22 cellular contexts compared by ENCODE assay signal in genomic region chr2:85457043-85457442, GRCh38. TPM values are rescaled to one million over a fixed set of nuclear protein-coding genes. Genes with fewer than 3 reads are reported as not detected.
DNase-seq lines count a peak whose midpoint lies in the region; ATAC-seq and TF ChIP-seq lines count a peak whose summit lies in the region.
"Had no signal": no experiment of that assay in that cellular context is flagged by ENCODE, and none has a peak within 500 bp of the region (broad histone marks: within the 10 kb centered on the region; RNA-seq: fewer than 3 reads in every experiment).

No MANE protein-coding gene starts in this region.

- H3K27ac ChIP-seq in HCT116 (ENCODE audit: low read depth, low read length): peak overlapping the region; percentile 85
- peak overlapping the region; percentile 90 for H3K27ac ChIP-seq in RWPE1
- H3K27ac ChIP-seq in epithelial cell of prostate: peak overlapping the region; percentile 57
- H3K27ac ChIP-seq: BLaER1 treated with 17β-estradiol and CSF1 and Interleukin-3, amounts not matched to agents 10 nM and 100 nM; KMS-11; SK-N-MC had no signal

- H2AFZ ChIP-seq in HCT116 (ENCODE audit: low read depth, low read length, poor library complexity, severe bottlenecking): no peak overlapping the region

- BruUV-seq in HCT116 (replicated peaks; lab: Mats Ljungman, UMichigan): TSS peak; percentile 35

- H3K9me3 Mint-ChIP-seq in progenitor cell of endocrine pancreas (ENCODE audit: low read depth): peaks cover 5% of the 10 kb centered on the region
- H3K9me3 Mint-ChIP-seq: CD4-positive, alpha-beta T cell had no signal

- H3K27me3 ChIP-seq in HCT116 (ENCODE audit: insufficient read depth, low read length): no peaks in the 10 kb centered on the region
- H3K27me3 ChIP-seq: BLaER1 treated with 17β-estradiol and CSF1 and Interleukin-3, amounts not matched to agents 10 nM and 100 nM had no signal

- H3K36me3 ChIP-seq in HCT116 (ENCODE audit: control insufficient read depth in 1 of 2, insufficient read depth in 2 of 2, low read length in 2 of 2): no peaks in the 10 kb centered on the region
- H3K36me3 ChIP-seq: BLaER1 treated with 17β-estradiol and CSF1 and Interleukin-3, amounts not matched to agents 10 nM and 100 nM had no signal

- no peaks in the 10 kb centered on the region for H3K27me3 Mint-ChIP-seq in progenitor cell of endocrine pancreas
- H3K27me3 Mint-ChIP-seq: CD4-positive, alpha-beta T cell had no signal

- no peak for TF ChIP-seq RAD21 in HCT116 (IDR thresholded peaks at IDR 0.05; ENCODE audit: low read depth)

- no peaks in the 10 kb centered on the region for H3K36me3 Mint-ChIP-seq in progenitor cell of endocrine pancreas (ENCODE audit: insufficient read depth)

- H4K20me1 ChIP-seq in HCT116 (ENCODE audit: insufficient read depth): no peaks in the 10 kb centered on the region
- H4K20me1 ChIP-seq: BLaER1 treated with 17β-estradiol and CSF1 and Interleukin-3, amounts not matched to agents 10 nM and 100 nM had no signal

- POLR2A ChIA-PET in HCT116 (lab: Charles Lee) (interaction anchor here (1.4 to 4.5 kb wide), 6 partner anchors 11 to 89 kb away, joined by 3 to 23 read pairs (median 10); partner anchors contain the start of gene MAT2A), RWPE1 (lab: Yijun Ruan, JAX; ENCODE audit: low non-redundant PET) (no interaction called here)

- in situ Hi-C loops in KBM-7 (cut with MboI; ENCODE audit: low pct_unique_long_range_greater_than_20kb, low sequenced_read_pairs): no loop called here

- peak overlapping the region; percentile 75 for H3K4me2 ChIP-seq in HCT116 (ENCODE audit: low read length)
- H3K4me2 ChIP-seq: BLaER1 treated with 17β-estradiol and CSF1 and Interleukin-3, amounts not matched to agents 10 nM and 100 nM; KMS-11 had no signal

- H3K4me3 ChIP-seq in HCT116 (replicated peaks in 1 of 2; ENCODE audit: low read depth in 1 of 2, low read length in 2 of 2): no peak overlapping the region
- H3K4me3 ChIP-seq: BLaER1 treated with 17β-estradiol and CSF1 and Interleukin-3, amounts not matched to agents 10 nM and 100 nM; SK-N-MC had no signal

- no peak overlapping the region for H3K4me3 Mint-ChIP-seq in progenitor cell of endocrine pancreas (ENCODE audit: low read depth)
- H3K4me3 Mint-ChIP-seq: CD4-positive, alpha-beta T cell had no signal

- intact Hi-C loops in HCT116 (cut with micrococcal nuclease): no loop called here

- H3K79me2 ChIP-seq in HCT116 (ENCODE audit: insufficient read depth, low read length): no peaks in the 10 kb centered on the region

- H3K9me3 ChIP-seq in HCT116 (ENCODE audit: control insufficient read depth in 1 of 2, insufficient read depth in 1 of 2, low read depth in 1 of 2, low read length in 2 of 2): no peaks in the 10 kb centered on the region

- TF ChIP-seq POLR2A in HCT116 (IDR thresholded peaks at IDR 0.05; ENCODE audit: borderline replicate concordance, extremely low read depth, insufficient read depth, insufficient read length): no peak

- peaks cover 23% of the 10 kb centered on the region for H3K4me1 Mint-ChIP-seq in progenitor cell of endocrine pancreas (ENCODE audit: low read depth)

- H3K27ac Mint-ChIP-seq in progenitor cell of endocrine pancreas: peak overlapping the region; percentile 88
- H3K27ac Mint-ChIP-seq: CD4-positive, alpha-beta T cell had no signal

- peaks cover 58 to 66% of the 10 kb centered on the region in 2 experiments for H3K4me1 ChIP-seq in HCT116 (ENCODE audit: control insufficient read depth in 1 of 2, insufficient read depth in 2 of 2, low read length in 2 of 2)

- RAD21 ChIA-PET in HCT116 (lab: Charles Lee; ENCODE audit: low non-redundant PET in 1 of 2, low total read pairs in 2 of 2, uncharacterized antibody in 2 of 2, unreplicated experiment in 2 of 2): no interaction called here

- H3K9ac ChIP-seq in HCT116 (ENCODE audit: low read length): no peak overlapping the region
- H3K9ac ChIP-seq: BLaER1 treated with 17β-estradiol and CSF1 and Interleukin-3, amounts not matched to agents 10 nM and 100 nM; KMS-11 had no signal

- no peak for ATAC-seq in HCT116
- ATAC-seq in GM21619 (IDR thresholded peaks at IDR 0.05; ENCODE audit: unreplicated experiment): no peak

- H3K9me2 ChIP-seq in HCT116 (ENCODE audit: insufficient read depth): no peaks in the 10 kb centered on the region

- DNase-seq in HCT116 (ENCODE audit: low read depth, low spot score): no peak
- no peak for DNase-seq in RWPE1 (ENCODE audit: low spot score)
- DNase-seq in epithelial cell of prostate (ENCODE audit: low read depth, low spot score): no peak
- no peak for DNase-seq in progenitor cell of endocrine pancreas (ENCODE audit: low spot score, unreplicated experiment)
- no peak for DNase-seq in NCI-H1105 (lab: John Stamatoyannopoulos, UW)
- DNase-seq in KBM-7: no peak
- DNase-seq: AML-193; CD4-positive, alpha-beta T cell; H7; IMR-90; MM.1S; NCI-H1048; NCI-H1417 treated with DMSO at 0.1 percent for 48 hours; NCI-H1694 treated with DMSO at 0.1 percent for 48 hours; NCI-H2227 treated with DMSO at 0.1 percent for 48 hours; NCI-H510A; RPMI8226; SIG-M5 had no signal

- CTCF ChIA-PET in HCT116 (lab: Charles Lee) (no interaction called here), RWPE1 (lab: Yijun Ruan, JAX) (no interaction called here)

- TF ChIP-seq CTCF in HCT116 (IDR thresholded peaks at IDR 0.05 in 2 of 3, conservative IDR thresholded peaks at IDR 0.05 in 1 of 3; ENCODE audit: borderline replicate concordance in 1 of 3, insufficient read depth in 1 of 3, low read depth in 2 of 3, low read length in 2 of 3): no peak
- TF ChIP-seq CTCF in RWPE1 (conservative IDR thresholded peaks at IDR 0.05; ENCODE audit: low read depth): no peak
- no peak for TF ChIP-seq CTCF in progenitor cell of endocrine pancreas (IDR thresholded peaks at IDR 0.05; ENCODE audit: unreplicated experiment)

TF ChIP-seq in HCT116, 20 proteins besides CTCF, POLR2A, EP300 and RAD21 (continues in another document):
- TF ChIP-seq POLR2AphosphoS5 (IDR thresholded peaks at IDR 0.05; ENCODE audit: low read depth, low read length) (no peak), MAX (IDR thresholded peaks at IDR 0.05) (no peak), REST (IDR thresholded peaks at IDR 0.05; ENCODE audit: low read depth) (no peak), ZBTB33 (IDR thresholded peaks at IDR 0.05; ENCODE audit: extremely low read depth, insufficient replicate concordance, low read length) (no peak), TCF7L2 (IDR thresholded peaks at IDR 0.05; ENCODE audit: borderline replicate concordance, extremely low read depth, insufficient read depth, insufficient read length) (no peak), SRF (IDR thresholded peaks at IDR 0.05; ENCODE audit: low read depth) (no peak), SP1 (IDR thresholded peaks at IDR 0.05; ENCODE audit: low read depth) (no peak), ZNF274 (IDR thresholded peaks at IDR 0.05; ENCODE audit: low read depth, low read length) (no peak), SIN3A (IDR thresholded peaks at IDR 0.05; ENCODE audit: low read depth) (no peak), ELF1 (IDR thresholded peaks at IDR 0.05; ENCODE audit: borderline replicate concordance, low read depth) (no peak), YY1 (IDR thresholded peaks at IDR 0.05; ENCODE audit: extremely low read depth, insufficient replicate concordance, low read depth, low read length) (no peak), EZH2 (IDR thresholded peaks at IDR 0.05) (no peak), CEBPB (IDR thresholded peaks at IDR 0.05; ENCODE audit: low read depth) (no peak)

RNA-seq across cellular contexts. Expression of gene SH2D6, which starts 38.5 kb away (rescaled TPM):
- total RNA-seq in HCT116 (2021; ENCODE audit: unreplicated experiment) (2.7 TPM), progenitor cell of endocrine pancreas (0.29 and 0.71 TPM in 2 replicates)
- 0.51 and 1.1 TPM in 2 replicates for polyA plus RNA-seq in HCT116 (2012)
- total RNA-seq: H7 had no signal

RNA-seq across cellular contexts. Expression of gene CAPG, which starts 46.9 kb away (rescaled TPM):
- total RNA-seq in HCT116 (2021; ENCODE audit: unreplicated experiment) (223 TPM), progenitor cell of endocrine pancreas (56.1 and 56.5 TPM in 2 replicates)
- 360 and 395 TPM in 2 replicates for polyA plus RNA-seq in HCT116 (2012)
